Comparison of ENCODE assay signal across 1 cellular context in the genomic region with DNA sequence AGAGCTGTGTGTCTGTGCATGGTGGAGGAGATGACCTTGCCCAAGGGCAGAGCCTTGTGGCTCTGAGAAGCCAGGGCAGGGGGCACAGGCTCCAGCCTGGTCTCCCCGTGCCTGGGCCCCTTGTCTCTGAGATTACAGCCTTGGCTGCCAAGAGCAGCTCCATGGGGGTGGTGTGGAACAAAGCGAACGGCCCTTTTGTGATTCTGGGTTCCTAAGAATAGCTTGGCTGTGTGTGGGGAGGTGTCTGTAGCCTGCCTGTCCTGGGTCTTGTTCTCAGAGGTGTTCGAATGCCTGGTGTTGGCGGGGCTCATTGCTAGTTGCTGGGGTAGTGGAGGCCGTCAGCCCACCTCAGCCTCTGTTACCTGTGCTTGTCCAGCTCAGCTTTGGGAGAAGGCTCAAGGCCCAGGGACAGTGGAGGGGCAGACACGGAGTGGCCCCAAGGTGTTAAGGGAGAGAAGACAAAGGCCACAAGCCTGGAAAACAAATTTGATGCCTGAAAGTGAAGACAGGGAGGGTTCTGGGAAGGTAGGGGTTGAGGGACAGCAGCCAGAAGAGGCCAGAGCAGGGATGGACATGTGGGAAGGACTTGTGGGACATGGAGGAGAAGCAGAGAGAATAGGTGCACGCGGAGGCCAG.
A peak's percentile ranks its signal among the peaks of the same experiment; 100 is the strongest.
TF ChIP-seq lines count a peak whose summit lies in the region.

No MANE protein-coding gene starts in this region.

TF ChIP-seq in H1, 55 proteins besides CTCF, POLR2A, EP300 and RAD21:
- no peak for TF ChIP-seq TAF1 (IDR thresholded peaks at IDR 0.05; ENCODE audit: low read depth, low read length)
- TF ChIP-seq ASH2L (IDR thresholded peaks at IDR 0.05; ENCODE audit: low read length): peak; percentile 39
- TF ChIP-seq, protein P1, sequence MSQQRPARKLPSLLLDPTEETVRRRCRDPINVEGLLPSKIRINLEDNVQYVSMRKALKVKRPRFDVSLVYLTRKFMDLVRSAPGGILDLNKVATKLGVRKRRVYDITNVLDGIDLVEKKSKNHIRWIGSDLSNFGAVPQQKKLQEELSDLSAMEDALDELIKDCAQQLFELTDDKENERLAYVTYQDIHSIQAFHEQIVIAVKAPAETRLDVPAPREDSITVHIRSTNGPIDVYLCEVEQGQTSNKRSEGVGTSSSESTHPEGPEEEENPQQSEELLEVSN (IDR thresholded peaks at IDR 0.05): 0 out of 2 replicates have a peak, but pooled peaks have one; percentile 6
- TF ChIP-seq, protein P2, sequence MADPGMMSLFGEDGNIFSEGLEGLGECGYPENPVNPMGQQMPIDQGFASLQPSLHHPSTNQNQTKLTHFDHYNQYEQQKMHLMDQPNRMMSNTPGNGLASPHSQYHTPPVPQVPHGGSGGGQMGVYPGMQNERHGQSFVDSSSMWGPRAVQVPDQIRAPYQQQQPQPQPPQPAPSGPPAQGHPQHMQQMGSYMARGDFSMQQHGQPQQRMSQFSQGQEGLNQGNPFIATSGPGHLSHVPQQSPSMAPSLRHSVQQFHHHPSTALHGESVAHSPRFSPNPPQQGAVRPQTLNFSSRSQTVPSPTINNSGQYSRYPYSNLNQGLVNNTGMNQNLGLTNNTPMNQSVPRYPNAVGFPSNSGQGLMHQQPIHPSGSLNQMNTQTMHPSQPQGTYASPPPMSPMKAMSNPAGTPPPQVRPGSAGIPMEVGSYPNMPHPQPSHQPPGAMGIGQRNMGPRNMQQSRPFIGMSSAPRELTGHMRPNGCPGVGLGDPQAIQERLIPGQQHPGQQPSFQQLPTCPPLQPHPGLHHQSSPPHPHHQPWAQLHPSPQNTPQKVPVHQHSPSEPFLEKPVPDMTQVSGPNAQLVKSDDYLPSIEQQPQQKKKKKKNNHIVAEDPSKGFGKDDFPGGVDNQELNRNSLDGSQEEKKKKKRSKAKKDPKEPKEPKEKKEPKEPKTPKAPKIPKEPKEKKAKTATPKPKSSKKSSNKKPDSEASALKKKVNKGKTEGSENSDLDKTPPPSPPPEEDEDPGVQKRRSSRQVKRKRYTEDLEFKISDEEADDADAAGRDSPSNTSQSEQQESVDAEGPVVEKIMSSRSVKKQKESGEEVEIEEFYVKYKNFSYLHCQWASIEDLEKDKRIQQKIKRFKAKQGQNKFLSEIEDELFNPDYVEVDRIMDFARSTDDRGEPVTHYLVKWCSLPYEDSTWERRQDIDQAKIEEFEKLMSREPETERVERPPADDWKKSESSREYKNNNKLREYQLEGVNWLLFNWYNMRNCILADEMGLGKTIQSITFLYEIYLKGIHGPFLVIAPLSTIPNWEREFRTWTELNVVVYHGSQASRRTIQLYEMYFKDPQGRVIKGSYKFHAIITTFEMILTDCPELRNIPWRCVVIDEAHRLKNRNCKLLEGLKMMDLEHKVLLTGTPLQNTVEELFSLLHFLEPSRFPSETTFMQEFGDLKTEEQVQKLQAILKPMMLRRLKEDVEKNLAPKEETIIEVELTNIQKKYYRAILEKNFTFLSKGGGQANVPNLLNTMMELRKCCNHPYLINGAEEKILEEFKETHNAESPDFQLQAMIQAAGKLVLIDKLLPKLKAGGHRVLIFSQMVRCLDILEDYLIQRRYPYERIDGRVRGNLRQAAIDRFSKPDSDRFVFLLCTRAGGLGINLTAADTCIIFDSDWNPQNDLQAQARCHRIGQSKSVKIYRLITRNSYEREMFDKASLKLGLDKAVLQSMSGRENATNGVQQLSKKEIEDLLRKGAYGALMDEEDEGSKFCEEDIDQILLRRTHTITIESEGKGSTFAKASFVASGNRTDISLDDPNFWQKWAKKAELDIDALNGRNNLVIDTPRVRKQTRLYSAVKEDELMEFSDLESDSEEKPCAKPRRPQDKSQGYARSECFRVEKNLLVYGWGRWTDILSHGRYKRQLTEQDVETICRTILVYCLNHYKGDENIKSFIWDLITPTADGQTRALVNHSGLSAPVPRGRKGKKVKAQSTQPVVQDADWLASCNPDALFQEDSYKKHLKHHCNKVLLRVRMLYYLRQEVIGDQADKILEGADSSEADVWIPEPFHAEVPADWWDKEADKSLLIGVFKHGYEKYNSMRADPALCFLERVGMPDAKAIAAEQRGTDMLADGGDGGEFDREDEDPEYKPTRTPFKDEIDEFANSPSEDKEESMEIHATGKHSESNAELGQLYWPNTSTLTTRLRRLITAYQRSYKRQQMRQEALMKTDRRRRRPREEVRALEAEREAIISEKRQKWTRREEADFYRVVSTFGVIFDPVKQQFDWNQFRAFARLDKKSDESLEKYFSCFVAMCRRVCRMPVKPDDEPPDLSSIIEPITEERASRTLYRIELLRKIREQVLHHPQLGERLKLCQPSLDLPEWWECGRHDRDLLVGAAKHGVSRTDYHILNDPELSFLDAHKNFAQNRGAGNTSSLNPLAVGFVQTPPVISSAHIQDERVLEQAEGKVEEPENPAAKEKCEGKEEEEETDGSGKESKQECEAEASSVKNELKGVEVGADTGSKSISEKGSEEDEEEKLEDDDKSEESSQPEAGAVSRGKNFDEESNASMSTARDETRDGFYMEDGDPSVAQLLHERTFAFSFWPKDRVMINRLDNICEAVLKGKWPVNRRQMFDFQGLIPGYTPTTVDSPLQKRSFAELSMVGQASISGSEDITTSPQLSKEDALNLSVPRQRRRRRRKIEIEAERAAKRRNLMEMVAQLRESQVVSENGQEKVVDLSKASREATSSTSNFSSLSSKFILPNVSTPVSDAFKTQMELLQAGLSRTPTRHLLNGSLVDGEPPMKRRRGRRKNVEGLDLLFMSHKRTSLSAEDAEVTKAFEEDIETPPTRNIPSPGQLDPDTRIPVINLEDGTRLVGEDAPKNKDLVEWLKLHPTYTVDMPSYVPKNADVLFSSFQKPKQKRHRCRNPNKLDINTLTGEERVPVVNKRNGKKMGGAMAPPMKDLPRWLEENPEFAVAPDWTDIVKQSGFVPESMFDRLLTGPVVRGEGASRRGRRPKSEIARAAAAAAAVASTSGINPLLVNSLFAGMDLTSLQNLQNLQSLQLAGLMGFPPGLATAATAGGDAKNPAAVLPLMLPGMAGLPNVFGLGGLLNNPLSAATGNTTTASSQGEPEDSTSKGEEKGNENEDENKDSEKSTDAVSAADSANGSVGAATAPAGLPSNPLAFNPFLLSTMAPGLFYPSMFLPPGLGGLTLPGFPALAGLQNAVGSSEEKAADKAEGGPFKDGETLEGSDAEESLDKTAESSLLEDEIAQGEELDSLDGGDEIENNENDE (IDR thresholded peaks at IDR 0.05; ENCODE audit: insufficient replicate concordance, low read length): no peak
